13 cellular contexts compared by ENCODE assay signal in genomic region chr20:17638835-17639407, GRCh38. TPM values are rescaled to one million over a fixed set of nuclear protein-coding genes. Genes with fewer than 3 reads are reported as not detected.
DNase-seq lines count a peak whose midpoint lies in the region; ATAC-seq, FAIRE-seq and TF ChIP-seq lines count a peak whose summit lies in the region.
"Had no signal": no experiment of that assay in that cellular context is flagged by ENCODE, and none has a peak within 500 bp of the region (broad histone marks: within the 10 kb centered on the region; RNA-seq: fewer than 3 reads in every experiment).

No MANE protein-coding gene starts in this region.

- H3K27ac ChIP-seq in right atrium auricular region: no peak overlapping the region
- H3K27ac ChIP-seq in body of pancreas: peak overlapping the region in 3 of 4 donors; percentile 9 to 72 (median 25)
- no peak overlapping the region for H3K27ac ChIP-seq in kidney (ENCODE audit: low read depth in 2 of 2, low read length in 2 of 2)
- H3K27ac ChIP-seq in substantia nigra (ENCODE audit: low read depth, low read length, poor library complexity, severe bottlenecking): peak overlapping the region; percentile 33
- H3K27ac ChIP-seq: 22Rv1, GM23248 had no signal

- H3K27me3 Mint-ChIP-seq in activated CD4-positive, alpha-beta T cell treated with anti-CD3 and anti-CD28 coated beads for 36 hours: no peaks in the 10 kb centered on the region
- H3K27me3 Mint-ChIP-seq: CD4-positive, CD25-positive, alpha-beta regulatory T cell had no signal

- no peak overlapping the region for H3K4me3 Mint-ChIP-seq in activated CD4-positive, alpha-beta T cell treated with anti-CD3 and anti-CD28 coated beads for 36 hours
- H3K4me3 Mint-ChIP-seq: CD4-positive, CD25-positive, alpha-beta regulatory T cell had no signal

- intact Hi-C loops in Right ventricle myocardium inferior (cut with DNase I): no loop called here
- intact Hi-C loops in body of pancreas (cut with DNase I): no loop called here
- intact Hi-C loops in kidney (cut with DNase I): no loop called here
- intact Hi-C loops in activated CD4-positive, alpha-beta T cell treated with anti-CD3 and anti-CD28 coated beads for 36 hours (cut with DNase I, micrococcal nuclease): no loop called here

- H3K9me3 ChIP-seq in right atrium auricular region (no peaks in the 10 kb centered on the region), body of pancreas (no peaks in the 10 kb centered on the region), kidney (ENCODE audit: control insufficient read depth in 1 of 2, low read length in 2 of 2) (no peaks in the 10 kb centered on the region)

- DNase-seq in Right ventricle myocardium inferior (ENCODE audit: missing footprints): peak; percentile 22
- DNase-seq in right atrium auricular region (ENCODE audit: low spot score): no peak
- DNase-seq in body of pancreas: no peak
- DNase-seq in kidney: peak; percentile 38
- no peak for DNase-seq in substantia nigra (lab: John Stamatoyannopoulos, UW)
- DNase-seq in activated CD4-positive, alpha-beta T cell treated with anti-CD3 and anti-CD28 coated beads for 36 hours: no peak
- no peak for DNase-seq in NCI-H1694 treated with DMSO at 0.1 percent for 48 hours (lab: John Stamatoyannopoulos, UW)
- DNase-seq: CD4-positive, CD25-positive, alpha-beta regulatory T cell; GM23248 had no signal

- FAIRE-seq in kidney (lab: Jason Lieb, UNC): no peak
- FAIRE-seq: H54 had no signal

- H3K4me3 ChIP-seq in right atrium auricular region (no peak overlapping the region), body of pancreas (no peak overlapping the region), kidney (ENCODE audit: low read length in 2 of 2) (no peak overlapping the region)
- H3K4me3 ChIP-seq: GM23248 had no signal

- H3K9ac ChIP-seq in kidney (ENCODE audit: low read length in 2 of 2): no peak overlapping the region
- H3K9ac ChIP-seq: GM23248 had no signal

- ATAC-seq in Right ventricle myocardium inferior: no peak
- no peak for ATAC-seq in body of pancreas
- no peak for ATAC-seq in activated CD4-positive, alpha-beta T cell treated with anti-CD3 and anti-CD28 coated beads for 36 hours
- ATAC-seq in GM21390 (IDR thresholded peaks at IDR 0.05; ENCODE audit: unreplicated experiment): no peak
- ATAC-seq: HCT116 had no signal

- POLR2A ChIA-PET in activated CD4-positive, alpha-beta T cell treated with anti-CD3 and anti-CD28 coated beads for 36 hours (lab: Charles Lee): no interaction called here

- no peaks in the 10 kb centered on the region for H3K9me3 Mint-ChIP-seq in activated CD4-positive, alpha-beta T cell treated with anti-CD3 and anti-CD28 coated beads for 36 hours (ENCODE audit: low read depth)
- H3K9me3 Mint-ChIP-seq: CD4-positive, CD25-positive, alpha-beta regulatory T cell had no signal

- no peaks in the 10 kb centered on the region for H3K36me3 Mint-ChIP-seq in activated CD4-positive, alpha-beta T cell treated with anti-CD3 and anti-CD28 coated beads for 36 hours (ENCODE audit: low read depth)

- no peak for TF ChIP-seq CTCF in right atrium auricular region (IDR thresholded peaks at IDR 0.05)
- TF ChIP-seq CTCF in body of pancreas (IDR thresholded peaks at IDR 0.05): no peak
- TF ChIP-seq CTCF in kidney (IDR thresholded peaks at IDR 0.05; ENCODE audit: borderline replicate concordance, extremely low read depth, insufficient read depth): no peak

- H3K4me1 Mint-ChIP-seq in activated CD4-positive, alpha-beta T cell treated with anti-CD3 and anti-CD28 coated beads for 36 hours: no peaks in the 10 kb centered on the region
- H3K4me1 Mint-ChIP-seq: CD4-positive, CD25-positive, alpha-beta regulatory T cell had no signal

- H3K36me3 ChIP-seq in right atrium auricular region: peaks cover 55% of the 10 kb centered on the region
- peaks cover 4 to 54% of the 10 kb centered on the region in 2 donors for H3K36me3 ChIP-seq in body of pancreas (replicated peaks in 1 of 2; ENCODE audit: insufficient read depth in 1 of 2, low read depth in 2 of 2)
- H3K36me3 ChIP-seq in kidney (ENCODE audit: control insufficient read depth in 1 of 2, insufficient read depth in 2 of 2, low read length in 2 of 2): peaks cover 25 to 53% of the 10 kb centered on the region in 2 donors

- no peak for TF ChIP-seq POLR2A in body of pancreas (IDR thresholded peaks at IDR 0.05)

- H3K27ac Mint-ChIP-seq in activated CD4-positive, alpha-beta T cell treated with anti-CD3 and anti-CD28 coated beads for 36 hours: no peak overlapping the region
- H3K27ac Mint-ChIP-seq: CD4-positive, CD25-positive, alpha-beta regulatory T cell had no signal

- CTCF ChIA-PET in activated CD4-positive, alpha-beta T cell treated with anti-CD3 and anti-CD28 coated beads for 36 hours (lab: Charles Lee): interaction anchor here (0.7 kb wide), 1 partner anchor 44 kb away, joined by 5 read pairs; the partner anchor contains the start of gene RRBP1

- H3K27me3 ChIP-seq in right atrium auricular region: no peaks in the 10 kb centered on the region
- no peaks in the 10 kb centered on the region for H3K27me3 ChIP-seq in body of pancreas

- peaks cover 0 to 80% of the 10 kb centered on the region in 2 donors for H3K4me1 ChIP-seq in right atrium auricular region
- peaks cover 71% of the 10 kb centered on the region for H3K4me1 ChIP-seq in body of pancreas
- peaks cover 19 to 44% of the 10 kb centered on the region in 2 donors for H3K4me1 ChIP-seq in kidney (ENCODE audit: control insufficient read depth in 1 of 2, insufficient read depth in 1 of 2, low read depth in 1 of 2, low read length in 2 of 2)

- 64 to 100% methylated on average over 1 to 6 of the region's 6 CpGs for WGBS in body of pancreas, 2 donors

RNA-seq across cellular contexts. Expression of gene RRBP1, which starts 43.1 kb away (rescaled TPM):
- 38.5 TPM for total RNA-seq in Right ventricle myocardium inferior
- 10 to 100 TPM; 52.0 to 57.7 TPM for total RNA-seq in right atrium auricular region
- total RNA-seq in body of pancreas: 100 to 1,000 TPM; 313 to 511 TPM
- total RNA-seq in kidney: 231 TPM
- polyA plus RNA-seq in kidney (ENCODE audit: insufficient read depth, low read depth, low replicate concordance): 83.4 TPM
- 10 to 100 TPM; 21.1 to 24.9 TPM for total RNA-seq in activated CD4-positive, alpha-beta T cell treated with anti-CD3 and anti-CD28 coated beads for 36 hours

Comparison
In these comparisons a context has a peak if more than half of its experiments do, and no peak if none do; other contexts are left out.
1. DNase-seq: peak in Right ventricle myocardium inferior (single experiment) and kidney (single experiment); none in right atrium auricular region (single experiment), body of pancreas (0 of 4), substantia nigra (0 of 49), activated CD4-positive, alpha-beta T cell treated with anti-CD3 and anti-CD28 coated beads for 36 hours (single experiment) and NCI-H1694 treated with DMSO at 0.1 percent for 48 hours (single experiment).
2. H3K27ac ChIP-seq: peak in body of pancreas (3 of 4) and substantia nigra (single experiment); none in right atrium auricular region (0 of 2) and kidney (0 of 2).